In the genomic region with DNA sequence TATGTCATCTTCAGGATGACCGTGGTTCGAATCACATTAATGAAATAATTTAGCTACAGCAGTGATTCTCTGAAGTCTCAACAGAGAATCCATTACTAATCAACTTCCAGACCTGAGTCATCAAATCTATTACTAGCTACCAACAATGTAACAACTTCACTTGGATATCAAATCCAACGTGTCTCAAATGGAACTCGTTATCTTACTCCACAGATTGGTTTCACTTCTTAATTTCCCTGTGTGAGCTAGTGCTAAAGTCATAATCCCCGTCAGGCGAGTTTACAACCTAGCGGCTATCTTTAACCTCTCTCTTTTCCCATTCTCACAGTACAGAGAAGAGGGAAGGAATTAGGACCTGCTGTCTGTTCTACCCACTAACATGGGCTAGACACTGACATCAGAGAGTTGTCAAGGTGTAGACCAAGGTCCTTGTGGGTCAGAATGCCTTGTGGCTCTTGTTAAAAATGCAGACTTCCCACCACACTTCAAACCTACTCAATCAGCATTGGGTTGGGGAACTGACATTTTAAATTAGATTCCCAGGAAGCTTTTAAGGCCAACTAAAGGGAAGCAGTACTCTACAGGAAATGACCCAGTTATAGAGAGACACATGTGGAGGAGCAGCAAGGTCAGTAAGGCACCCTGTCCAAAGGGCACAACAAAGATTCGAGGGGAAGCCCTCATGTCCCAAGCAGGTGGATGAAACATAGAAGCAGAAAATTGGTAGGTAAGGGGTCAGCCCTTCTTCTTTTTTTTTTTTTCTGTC, we compare ENCODE assay signal across 1 cellular context.
A peak's percentile ranks its signal among the peaks of the same experiment; 100 is the strongest.
TF ChIP-seq lines count a peak whose summit lies in the region.

No MANE protein-coding gene starts in this region.

TF ChIP-seq in GM12878, 131 proteins besides CTCF, POLR2A, EP300 and RAD21:
- peak; percentile 32; the same call in 1 of the 2 replicates for TF ChIP-seq SPI1 (IDR thresholded peaks at IDR 0.05; ENCODE audit: borderline replicate concordance, insufficient read depth, low read depth, low read length)
- no peak for TF ChIP-seq TBL1XR1 (IDR thresholded peaks at IDR 0.05; ENCODE audit: low read depth, low read length)
